Comparison of ENCODE assay signal across 8 cellular contexts in genomic region chr12:14416658-14417057, GRCh38. TPM values are rescaled to one million over a fixed set of nuclear protein-coding genes. Genes with fewer than 3 reads are reported as not detected.
A peak's percentile ranks its signal among the peaks of the same experiment; 100 is the strongest.
DNase-seq lines count a peak whose midpoint lies in the region; ATAC-seq and TF ChIP-seq lines count a peak whose summit lies in the region.

No MANE protein-coding gene starts in this region.

- no peak overlapping the region for H2AFZ ChIP-seq in GM23338

- H3K4me3 Mint-ChIP-seq in GM23338 = peak overlapping the region; percentile 33; the same call in 2 of the 3 replicates

- H3K4me1 Mint-ChIP-seq in GM23338 = peaks cover 57% of the 10 kb centered on the region

- no peaks in the 10 kb centered on the region for H3K27me3 ChIP-seq in GM23338 (ENCODE audit: insufficient read depth)

- H3K4me3 ChIP-seq in AG04449 (ENCODE audit: low read depth, low read length) = no peak overlapping the region
- H3K4me3 ChIP-seq in GM23338 = no peak overlapping the region

- peaks cover 96% of the 10 kb centered on the region for H3K79me2 ChIP-seq in GM23338 (replicated peaks; ENCODE audit: insufficient read depth)

- H3K4me2 ChIP-seq in GM23338 = no peak overlapping the region; the same call in 1 of the 2 replicates

- no peaks in the 10 kb centered on the region for H3F3A ChIP-seq in GM23338 (replicated peaks; ENCODE audit: low read depth)

- H3K27me3 Mint-ChIP-seq in GM23338 (ENCODE audit: insufficient read depth, low read depth, poor library complexity) = peaks cover 1% of the 10 kb centered on the region

- H3K27ac ChIP-seq in GM23338 (ENCODE audit: low read depth) (peak overlapping the region; percentile 53), cingulate gyrus (ENCODE audit: low read depth, low read length) (peak overlapping the region; percentile 30)

- H3K9me2 ChIP-seq in GM23338 (ENCODE audit: insufficient read depth) = no peaks in the 10 kb centered on the region

- no peaks in the 10 kb centered on the region for H3K36me3 ChIP-seq in GM23338 (ENCODE audit: insufficient read depth)

- H3K9me3 Mint-ChIP-seq in GM23338 = no peaks in the 10 kb centered on the region; the same call in 2 of the 3 replicates

- DNase-seq in AG04449 (ENCODE audit: low read depth, low spot score) = peak; percentile 55
- DNase-seq in GM23338 (ENCODE audit: low spot score) = peak; percentile 79
- peak; percentile 89 for DNase-seq in OCI-M1 (lab: John Stamatoyannopoulos, UW)
- peak; percentile 70 for DNase-seq in medulla oblongata (ENCODE audit: extremely low spot score)
- DNase-seq in occipital lobe (lab: John Stamatoyannopoulos, UW) = no peak
- DNase-seq in GM10248 (ENCODE audit: extremely low spot score) = no peak

- peak overlapping the region; percentile 83 for H3K27ac Mint-ChIP-seq in GM23338

- ATAC-seq in GM23338 (peak; percentile 39), GM19023 (IDR thresholded peaks at IDR 0.05; ENCODE audit: unreplicated experiment) (no peak)

- peaks cover 15% of the 10 kb centered on the region; the same call in 2 of the 3 replicates for H3K36me3 Mint-ChIP-seq in GM23338 (ENCODE audit: low read depth)

- CTCF ChIA-PET in AG04449 (lab: Yijun Ruan, JAX) (interaction anchor here (0.7 to 7.9 kb wide), 11 partner anchors 9 to 178 kb away, joined by 3 to 89 read pairs (median 5); partner anchors contain the start of gene ATF7IP), GM10248 (lab: Yijun Ruan, JAX) (no interaction called here)

- POLR2A ChIA-PET in AG04449 (lab: Yijun Ruan, JAX) (interaction anchor here (0.9 kb wide), 1 partner anchor 51 kb away, joined by 3 read pairs; the partner anchor contains the start of gene ATF7IP), GM10248 (lab: Yijun Ruan, JAX) (no interaction called here)

- TF ChIP-seq CTCF in AG04449 (IDR thresholded peaks at IDR 0.05; ENCODE audit: insufficient read depth, low read length, missing control alignments) (no peak), GM23338 (conservative IDR thresholded peaks at IDR 0.05; ENCODE audit: low read depth in 2 of 2) (no peak), GM10248 (IDR thresholded peaks at IDR 0.05; ENCODE audit: control extremely low read depth, extremely low read depth, low read depth, missing control alignments) (no peak)

- peaks cover 46% of the 10 kb centered on the region for H3K4me1 ChIP-seq in GM23338 (ENCODE audit: insufficient read depth)

- H4K20me1 ChIP-seq in GM23338 (replicated peaks; ENCODE audit: insufficient read depth) = no peaks in the 10 kb centered on the region

TF ChIP-seq in GM23338, 12 proteins besides CTCF, POLR2A, EP300 and RAD21:
- TF ChIP-seq EZH2 (IDR thresholded peaks at IDR 0.05; ENCODE audit: low read depth, unreplicated experiment) (no peak), STAT1 (IDR thresholded peaks at IDR 0.05; ENCODE audit: unreplicated experiment) (no peak), ZNF331 (CRISPR knock-in tag; IDR thresholded peaks at IDR 0.05; ENCODE audit: low read depth) (no peak), REST (IDR thresholded peaks at IDR 0.05; ENCODE audit: unreplicated experiment) (no peak)

RNA-seq across cellular contexts. Expression of gene ATF7IP, which starts 51.2 kb away (rescaled TPM):
- total RNA-seq in GM23338 (2014; rRNA removed; shearing (Covaris generic)) = 107 and 118 TPM in 2 replicates
- polyA plus RNA-seq in GM23338 (2016; fragmentation: Nextera tagmentation; extraction: Ambion mirVana) = 54.7 and 76.4 TPM in 2 replicates
- 77.5 TPM for total RNA-seq in occipital lobe

Comparison
In these comparisons a context has a peak if more than half of its experiments do, and no peak if none do; other contexts are left out.
1. DNase-seq: peak in AG04449 (single experiment), GM23338 (single experiment), OCI-M1 (single experiment) and medulla oblongata (single experiment); none in occipital lobe (single experiment) and GM10248 (single experiment).